In the genomic region with DNA sequence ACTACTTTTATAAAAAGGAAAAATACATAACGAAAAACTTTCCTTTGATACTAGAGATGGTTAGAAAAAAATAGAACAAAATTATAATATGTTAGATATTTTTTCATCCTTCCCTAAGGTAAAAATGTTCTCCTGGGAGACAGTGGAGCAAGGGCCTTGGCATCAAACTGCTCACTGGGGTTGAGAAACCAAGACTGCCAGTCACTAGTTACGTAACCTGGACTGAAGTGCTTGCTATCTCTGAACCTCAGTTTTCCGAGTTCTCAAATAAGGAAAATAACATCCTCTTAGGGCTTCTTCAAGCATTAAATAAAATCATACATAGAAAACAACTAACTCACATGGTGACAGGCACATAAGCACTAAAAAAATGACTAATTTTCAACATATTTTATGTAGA, we compare ENCODE assay signal across 24 cellular contexts. TPM values are rescaled to one million over a fixed set of nuclear protein-coding genes. Genes with fewer than 3 reads are reported as not detected.
DNase-seq lines count a peak whose midpoint lies in the region; ATAC-seq and TF ChIP-seq lines count a peak whose summit lies in the region.
"Had no signal": no experiment of that assay in that cellular context is flagged by ENCODE, and none has a peak within 500 bp of the region (broad histone marks: within the 10 kb centered on the region; RNA-seq: fewer than 3 reads in every experiment).

No MANE protein-coding gene starts in this region.

- no peaks in the 10 kb centered on the region for H3K27me3 ChIP-seq in SK-N-SH (ENCODE audit: insufficient read depth)
- no peaks in the 10 kb centered on the region for H3K27me3 ChIP-seq in adipocyte (replicated peaks; ENCODE audit: control insufficient read depth, insufficient read depth, low read length)
- no peaks in the 10 kb centered on the region for H3K27me3 ChIP-seq in skeletal muscle satellite cell (ENCODE audit: control insufficient read depth, insufficient read depth, low read length)

- H3K9ac ChIP-seq in SK-N-SH (peak overlapping the region; percentile 32; the same call in 1 of the 2 replicates), adipocyte (ENCODE audit: low read length) (peak overlapping the region; percentile 78), skeletal muscle satellite cell (ENCODE audit: low read depth, low read length) (peak overlapping the region; percentile 28)

- H4K20me1 ChIP-seq in SK-N-SH (ENCODE audit: insufficient read depth), result no peaks in the 10 kb centered on the region

- peaks cover 67% of the 10 kb centered on the region for H3F3A ChIP-seq in SK-N-SH (replicated peaks; ENCODE audit: insufficient read depth)

- H3K9me2 ChIP-seq in SK-N-SH, result no peaks in the 10 kb centered on the region

- no peak for ATAC-seq in SK-N-SH treated with all-trans-retinoic acid at 6 μM for 48 hours
- ATAC-seq: activated naive CD4-positive, alpha-beta T cell treated with anti-CD3 and anti-CD28 coated beads, Interleukin-2, amount 50 U/mL, for 72 hours; CD8-positive, alpha-beta T cell; esophagus mucosa; GM12878 had no signal

- DNase-seq in SK-N-SH (no peak), adipocyte (ENCODE audit: low read depth) (peak; percentile 60), fibroblast of pulmonary artery (ENCODE audit: low read depth) (peak; percentile 63), cerebellum (ENCODE audit: low spot score) (no peak), SW480 (ENCODE audit: low spot score) (no peak), COLO829 (ENCODE audit: low spot score) (no peak)
- DNase-seq: 8988T; activated CD4-positive, alpha-beta T cell treated with anti-CD3 and anti-CD28 coated beads, Interleukin-2, amount 50 U/mL, for 1 hour; CD8-positive, alpha-beta T cell; DMS53; effector memory CD4-positive, alpha-beta T cell; Karpas-422; kidney; lower lobe of right lung; NCI-H1092; NCI-H187; RPMI8226; stimulated activated CD4-positive, alpha-beta T cell treated with anti-CD3 and anti-CD28 coated beads, Interleukin-1b, Interleukin-23, amount 100 ng/mL, for 48 hours had no signal

- POLR2A ChIA-PET in SK-N-SH (lab: Yijun Ruan, JAX), result no interaction called here

- no peak for TF ChIP-seq EP300 in SK-N-SH (IDR thresholded peaks at IDR 0.05; ENCODE audit: borderline replicate concordance in 1 of 2, low read depth in 1 of 2, low read length in 1 of 2)

- H2AFZ ChIP-seq in SK-N-SH (ENCODE audit: low read depth), result no peak overlapping the region

- H3K4me3 ChIP-seq in SK-N-SH (ENCODE audit: low read depth in 2 of 2, low read length in 1 of 2), result no peak overlapping the region
- peak overlapping the region; percentile 61 for H3K4me3 ChIP-seq in adipocyte (ENCODE audit: low read length)
- no peak overlapping the region for H3K4me3 ChIP-seq in fibroblast of pulmonary artery (replicated peaks; ENCODE audit: low read depth, low read length)
- H3K4me3 ChIP-seq in skeletal muscle satellite cell (ENCODE audit: low read length), result no peak overlapping the region
- H3K4me3 ChIP-seq: GM12878, lower lobe of right lung, skin epidermis had no signal

- WGBS in SK-N-SH (ENCODE audit: low lambda C conversion rate), result 93% methylated on average over 3 of the region's 3 CpGs

- no peak for TF ChIP-seq CTCF in SK-N-SH (IDR thresholded peaks at IDR 0.05)
- TF ChIP-seq CTCF in fibroblast of pulmonary artery (IDR thresholded peaks at IDR 0.05; ENCODE audit: low read length, missing control alignments), result no peak

- H3K4me2 ChIP-seq in SK-N-SH, result peak overlapping the region; percentile 18
- H3K4me2 ChIP-seq in skeletal muscle satellite cell (ENCODE audit: low read length), result no peak overlapping the region

- no peaks in the 10 kb centered on the region for H3K36me3 ChIP-seq in SK-N-SH (replicated peaks in 1 of 2; ENCODE audit: control insufficient read depth in 1 of 2, insufficient read depth in 2 of 2, low read length in 1 of 2)
- no peaks in the 10 kb centered on the region for H3K36me3 ChIP-seq in adipocyte (ENCODE audit: control insufficient read depth, insufficient read depth, low read length, severe bottlenecking)
- H3K36me3 ChIP-seq in skeletal muscle satellite cell (ENCODE audit: insufficient read depth, low read length), result no peaks in the 10 kb centered on the region
- H3K36me3 ChIP-seq: lower lobe of right lung had no signal

- no peaks in the 10 kb centered on the region for H3K9me3 ChIP-seq in SK-N-SH
- H3K9me3 ChIP-seq in adipocyte (ENCODE audit: control insufficient read depth, low read length), result no peaks in the 10 kb centered on the region
- no peaks in the 10 kb centered on the region for H3K9me3 ChIP-seq in skeletal muscle satellite cell (replicated peaks; ENCODE audit: low read length)
- H3K9me3 ChIP-seq: lower lobe of right lung had no signal

- peaks cover 16% of the 10 kb centered on the region; the same call in 1 of the 2 replicates for H3K79me2 ChIP-seq in SK-N-SH (ENCODE audit: insufficient read depth)

- no peak for TF ChIP-seq RAD21 in SK-N-SH (IDR thresholded peaks at IDR 0.05; ENCODE audit: low read length)

- CTCF ChIA-PET in SK-N-SH (lab: Yijun Ruan, JAX), result no interaction called here

- H3K4me1 ChIP-seq in SK-N-SH (ENCODE audit: control insufficient read depth in 1 of 2, insufficient read depth in 2 of 2, low read depth in 1 of 2, low read length in 1 of 2) (peaks cover 9 to 41% of the 10 kb centered on the region in 2 experiments), adipocyte (ENCODE audit: control insufficient read depth, insufficient read depth, low read length) (peaks cover 78% of the 10 kb centered on the region), skeletal muscle satellite cell (ENCODE audit: control insufficient read depth, insufficient read depth, low read length) (peaks cover 38% of the 10 kb centered on the region)
- H3K4me1 ChIP-seq: lower lobe of right lung had no signal

- H3K27ac ChIP-seq in SK-N-SH (ENCODE audit: low read depth in 2 of 2, low read length in 1 of 2), result peak overlapping the region; percentile 36 to 89; a peak in 3 of 4 replicates
- H3K27ac ChIP-seq: lower lobe of right lung had no signal

TF ChIP-seq in SK-N-SH, 30 proteins besides CTCF, POLR2A, EP300 and RAD21:
- TF ChIP-seq EZH2phosphoT487 (IDR thresholded peaks at IDR 0.05; ENCODE audit: borderline replicate concordance, low read depth), result no peak
- TF ChIP-seq FOXM1 (IDR thresholded peaks at IDR 0.05; ENCODE audit: low read depth), result no peak
- TF ChIP-seq, protein P1, sequence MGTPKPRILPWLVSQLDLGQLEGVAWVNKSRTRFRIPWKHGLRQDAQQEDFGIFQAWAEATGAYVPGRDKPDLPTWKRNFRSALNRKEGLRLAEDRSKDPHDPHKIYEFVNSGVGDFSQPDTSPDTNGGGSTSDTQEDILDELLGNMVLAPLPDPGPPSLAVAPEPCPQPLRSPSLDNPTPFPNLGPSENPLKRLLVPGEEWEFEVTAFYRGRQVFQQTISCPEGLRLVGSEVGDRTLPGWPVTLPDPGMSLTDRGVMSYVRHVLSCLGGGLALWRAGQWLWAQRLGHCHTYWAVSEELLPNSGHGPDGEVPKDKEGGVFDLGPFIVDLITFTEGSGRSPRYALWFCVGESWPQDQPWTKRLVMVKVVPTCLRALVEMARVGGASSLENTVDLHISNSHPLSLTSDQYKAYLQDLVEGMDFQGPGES (IDR thresholded peaks at IDR 0.05; ENCODE audit: low read depth, low read length), result no peak
- no peak for TF ChIP-seq TCF12 (IDR thresholded peaks at IDR 0.05)
- TF ChIP-seq ELF1 (IDR thresholded peaks at IDR 0.05), result no peak
- no peak for TF ChIP-seq GABPA (IDR thresholded peaks at IDR 0.05; ENCODE audit: low read depth)
- TF ChIP-seq RCOR1 (IDR thresholded peaks at IDR 0.05; ENCODE audit: low read length), result no peak
- no peak for TF ChIP-seq TEAD4 (IDR thresholded peaks at IDR 0.05; ENCODE audit: borderline replicate concordance, insufficient read depth)

TF ChIP-seq in SK-N-SH treated with all-trans-retinoic acid at 6 μM for 48 hours, 23 proteins besides CTCF, POLR2A, EP300 and RAD21 (continues in another document):
- no peak for TF ChIP-seq GLIS3 (CRISPR knock-in tag; IDR thresholded peaks at IDR 0.05)
- no peak for TF ChIP-seq RARB (CRISPR knock-in tag; IDR thresholded peaks at IDR 0.05)
- no peak for TF ChIP-seq ZNF565 (CRISPR knock-in tag; conservative IDR thresholded peaks at IDR 0.05; ENCODE audit: low read depth)
- TF ChIP-seq, protein P2, sequence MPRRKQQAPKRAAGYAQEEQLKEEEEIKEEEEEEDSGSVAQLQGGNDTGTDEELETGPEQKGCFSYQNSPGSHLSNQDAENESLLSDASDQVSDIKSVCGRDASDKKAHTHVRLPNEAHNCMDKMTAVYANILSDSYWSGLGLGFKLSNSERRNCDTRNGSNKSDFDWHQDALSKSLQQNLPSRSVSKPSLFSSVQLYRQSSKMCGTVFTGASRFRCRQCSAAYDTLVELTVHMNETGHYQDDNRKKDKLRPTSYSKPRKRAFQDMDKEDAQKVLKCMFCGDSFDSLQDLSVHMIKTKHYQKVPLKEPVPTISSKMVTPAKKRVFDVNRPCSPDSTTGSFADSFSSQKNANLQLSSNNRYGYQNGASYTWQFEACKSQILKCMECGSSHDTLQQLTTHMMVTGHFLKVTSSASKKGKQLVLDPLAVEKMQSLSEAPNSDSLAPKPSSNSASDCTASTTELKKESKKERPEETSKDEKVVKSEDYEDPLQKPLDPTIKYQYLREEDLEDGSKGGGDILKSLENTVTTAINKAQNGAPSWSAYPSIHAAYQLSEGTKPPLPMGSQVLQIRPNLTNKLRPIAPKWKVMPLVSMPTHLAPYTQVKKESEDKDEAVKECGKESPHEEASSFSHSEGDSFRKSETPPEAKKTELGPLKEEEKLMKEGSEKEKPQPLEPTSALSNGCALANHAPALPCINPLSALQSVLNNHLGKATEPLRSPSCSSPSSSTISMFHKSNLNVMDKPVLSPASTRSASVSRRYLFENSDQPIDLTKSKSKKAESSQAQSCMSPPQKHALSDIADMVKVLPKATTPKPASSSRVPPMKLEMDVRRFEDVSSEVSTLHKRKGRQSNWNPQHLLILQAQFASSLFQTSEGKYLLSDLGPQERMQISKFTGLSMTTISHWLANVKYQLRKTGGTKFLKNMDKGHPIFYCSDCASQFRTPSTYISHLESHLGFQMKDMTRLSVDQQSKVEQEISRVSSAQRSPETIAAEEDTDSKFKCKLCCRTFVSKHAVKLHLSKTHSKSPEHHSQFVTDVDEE (CRISPR knock-in tag; IDR thresholded peaks at IDR 0.05), result no peak
- TF ChIP-seq ARNTL (CRISPR knock-in tag; IDR thresholded peaks at IDR 0.05; ENCODE audit: borderline replicate concordance, low read depth), result no peak
- no peak for TF ChIP-seq OSR1 (CRISPR knock-in tag; IDR thresholded peaks at IDR 0.05)

RNA-seq across cellular contexts. Expression of a gene that starts 48.2 kb away (rescaled TPM):
- 147 and 169 TPM in 2 replicates for polyA plus RNA-seq in SK-N-SH (2012; rRNA removed)
- polyA plus RNA-seq in SK-N-SH (2012; cell fraction: cytosol; rRNA removed), result 125 and 136 TPM in 2 replicates
- polyA plus RNA-seq in SK-N-SH (2012; cell fraction: nucleus; rRNA removed), result 171 and 281 TPM in 2 replicates
- total RNA-seq in skeletal muscle satellite cell (2012; rRNA removed), result 148 and 178 TPM in 2 replicates
- total RNA-seq in cerebellum, result 23.7 TPM

Comparison
In these comparisons a context has a peak if more than half of its experiments do, and no peak if none do; other contexts are left out.
1. DNase-seq: peak in adipocyte (single experiment) and fibroblast of pulmonary artery (single experiment); none in SK-N-SH (single experiment), cerebellum (single experiment), SW480 (single experiment) and COLO829 (single experiment).
2. H3K9ac ChIP-seq: peak in every context shown above with its lines; median percentile 78 in adipocyte; 32 in SK-N-SH; 28 in skeletal muscle satellite cell.